In genomic region chr15:73991726-73992593, GRCh38 we compare ENCODE assay signal across 8 cellular contexts. TPM values are rescaled to one million over a fixed set of nuclear protein-coding genes. Genes with fewer than 3 reads are reported as not detected.
DNase-seq lines count a peak whose midpoint lies in the region; ATAC-seq and TF ChIP-seq lines count a peak whose summit lies in the region.

STOML1 (minus strand) TSS chr15:73992295; CDS start chr15:73992223, 72 bp downstream.

- H3K4me1 Mint-ChIP-seq in activated naive CD8-positive, alpha-beta T cell treated with anti-CD3 and anti-CD28 coated beads, Interleukin-2, amount 50 U/mL, for 24 hours: peaks cover 49% of the 10 kb centered on the region

- H3K27ac ChIP-seq in trophoblast cell (ENCODE audit: low read depth, low read length) (no peak within 1 kb of the TSS), tibial nerve (peak within 1 kb of the TSS; percentile 21 to 92 (median 84))

- H3K4ac ChIP-seq in trophoblast cell (ENCODE audit: low read depth, low read length): peak within 1 kb of the TSS; percentile 12

- H2BK12ac ChIP-seq in trophoblast cell (ENCODE audit: low read length): no peak within 1 kb of the TSS

- H3K23ac ChIP-seq in trophoblast cell (ENCODE audit: low read length): no peak within 1 kb of the TSS

- no peak within 1 kb of the TSS for H2BK5ac ChIP-seq in trophoblast cell (ENCODE audit: low read depth, low read length, poor library complexity)

- DNase-seq in NCI-H1092 treated with DMSO at 0.1 percent for 48 hours (lab: John Stamatoyannopoulos, UW) (peak; percentile 84), SW480 (ENCODE audit: low spot score) (peak; percentile 89), cardiac septum (ENCODE audit: low spot score) (peak; percentile 97), trophoblast cell (peak; percentile 93 to 99), tibial nerve (ENCODE audit: low spot score in 2 of 2) (peak; percentile 86 to 88)
- peak; percentile 99 for DNase-seq in activated naive CD8-positive, alpha-beta T cell treated with anti-CD3 and anti-CD28 coated beads, Interleukin-2, amount 50 U/mL, for 24 hours

- peaks cover 7% of the 10 kb centered on the region for H3K79me1 ChIP-seq in trophoblast cell (ENCODE audit: low read length)

- peak within 1 kb of the TSS; percentile 76 for H3K27ac Mint-ChIP-seq in activated naive CD8-positive, alpha-beta T cell treated with anti-CD3 and anti-CD28 coated beads, Interleukin-2, amount 50 U/mL, for 24 hours

- H3K36me3 Mint-ChIP-seq in activated naive CD8-positive, alpha-beta T cell treated with anti-CD3 and anti-CD28 coated beads, Interleukin-2, amount 50 U/mL, for 24 hours (ENCODE audit: low read depth): peaks cover 4% of the 10 kb centered on the region

- H3K4me3 Mint-ChIP-seq in activated naive CD8-positive, alpha-beta T cell treated with anti-CD3 and anti-CD28 coated beads, Interleukin-2, amount 50 U/mL, for 24 hours: peak within 1 kb of the TSS; percentile 81

- TF ChIP-seq POLR2A in tibial nerve (IDR thresholded peaks at IDR 0.05): peak; percentile 37 to 63

- H3K9me3 ChIP-seq in trophoblast cell (ENCODE audit: insufficient read depth, low read depth, low read length) (peaks cover 2% of the 10 kb centered on the region), tibial nerve (no peaks in the 10 kb centered on the region)

- TF ChIP-seq EP300 in tibial nerve (IDR thresholded peaks at IDR 0.05): peak in 1 of 2 donors; percentile 62

- H3K4me1 ChIP-seq in trophoblast cell (ENCODE audit: control insufficient read depth in 1 of 2, insufficient read depth in 2 of 2, low read length in 2 of 2) (peaks cover 10 to 15% of the 10 kb centered on the region in 2 experiments), tibial nerve (peaks cover 3 to 86% (median 59%) of the 10 kb centered on the region in 4 donors)

- H2BK120ac ChIP-seq in trophoblast cell (ENCODE audit: insufficient read depth, low read length, poor library complexity): no peak within 1 kb of the TSS

- peak within 1 kb of the TSS; percentile 50 for H4K8ac ChIP-seq in trophoblast cell (ENCODE audit: low read depth, low read length)

- peak within 1 kb of the TSS; percentile 27 for H4K12ac ChIP-seq in trophoblast cell (ENCODE audit: low read depth, low read length)

- no peak within 1 kb of the TSS for H2AK5ac ChIP-seq in trophoblast cell (ENCODE audit: low read length)

- H3K4me3 ChIP-seq in trophoblast cell (ENCODE audit: low read depth, low read length) (peak within 1 kb of the TSS; percentile 81), tibial nerve (peak within 1 kb of the TSS; percentile 67 to 98 (median 79))

- H3K27me3 ChIP-seq in trophoblast cell (ENCODE audit: insufficient read depth, low read length): no peaks in the 10 kb centered on the region
- no peaks in the 10 kb centered on the region for H3K27me3 ChIP-seq in tibial nerve

- no peaks in the 10 kb centered on the region for H3K27me3 Mint-ChIP-seq in activated naive CD8-positive, alpha-beta T cell treated with anti-CD3 and anti-CD28 coated beads, Interleukin-2, amount 50 U/mL, for 24 hours

- peak within 1 kb of the TSS; percentile 75 for H3K9ac ChIP-seq in trophoblast cell (ENCODE audit: low read length)

- peak; percentile 51 for ATAC-seq in HG02623 (IDR thresholded peaks at IDR 0.05; ENCODE audit: unreplicated experiment)
- ATAC-seq in activated naive CD8-positive, alpha-beta T cell treated with anti-CD3 and anti-CD28 coated beads, Interleukin-2, amount 50 U/mL, for 24 hours: peak; percentile 81

- intact Hi-C loops in cardiac septum (cut with DNase I): loop anchor here (2.0 kb wide), 1 partner anchor 49 kb away; no protein-coding TSS in a partner anchor

- peak; percentile 94 for TF ChIP-seq CTCF in GM12874 (IDR thresholded peaks at IDR 0.05; ENCODE audit: insufficient read depth, low read depth, low read length)
- peak; percentile 93 to 99 (median 97) for TF ChIP-seq CTCF in tibial nerve (IDR thresholded peaks at IDR 0.05)

- peak within 1 kb of the TSS; percentile 32 for H2AFZ ChIP-seq in trophoblast cell (ENCODE audit: insufficient read depth, low read length, poor library complexity)

- WGBS in trophoblast cell (ENCODE audit: extremely low coverage, insufficient coverage, insufficient read length): no CpG with 5 or more reads among the region's 72 CpGs
- 1 to 2% methylated on average over 27 to 39 of the region's 72 CpGs for WGBS in tibial nerve, 2 donors

- H3K79me2 ChIP-seq in trophoblast cell (ENCODE audit: control insufficient read depth, insufficient read depth, low read length, poor library complexity): peaks cover 6% of the 10 kb centered on the region

- H3K4me2 ChIP-seq in trophoblast cell (ENCODE audit: low read length): peak within 1 kb of the TSS; percentile 89

- no peaks in the 10 kb centered on the region for H3K36me3 ChIP-seq in trophoblast cell (ENCODE audit: control insufficient read depth in 1 of 2, insufficient read depth in 2 of 2, low read length in 2 of 2)
- H3K36me3 ChIP-seq in tibial nerve: peaks cover 0 to 21% (median 0%) of the 10 kb centered on the region in 3 donors

- H3K18ac ChIP-seq in trophoblast cell (ENCODE audit: low read length): no peak within 1 kb of the TSS

- no peaks in the 10 kb centered on the region for H3K9me3 Mint-ChIP-seq in activated naive CD8-positive, alpha-beta T cell treated with anti-CD3 and anti-CD28 coated beads, Interleukin-2, amount 50 U/mL, for 24 hours

- no peak within 1 kb of the TSS for H4K91ac ChIP-seq in trophoblast cell (ENCODE audit: low read depth, low read length)

- H3K14ac ChIP-seq in trophoblast cell (ENCODE audit: low read length): peak within 1 kb of the TSS; percentile 19

RNA-seq across cellular contexts. Expression of gene STOML1, which starts in this region (rescaled TPM):
- total RNA-seq in cardiac septum: 32.1 TPM
- polyA plus RNA-seq in trophoblast cell (2013): 4.0 and 4.1 TPM in 2 replicates
- total RNA-seq in tibial nerve: 10 to 100 TPM; 16.6 to 29.1 (median 21.5) TPM
